In genomic region chr7:11807000-11807399, GRCh38 we compare ENCODE assay signal across 37 cellular contexts. TPM values are rescaled to one million over a fixed set of nuclear protein-coding genes. Genes with fewer than 3 reads are reported as not detected.
"Had no signal": no experiment of that assay in that cellular context is flagged by ENCODE, and none has a peak within 500 bp of the region (broad histone marks: within the 10 kb centered on the region; RNA-seq: fewer than 3 reads in every experiment).

No MANE protein-coding gene starts in this region.

- H3K36me3 ChIP-seq: adrenal gland, brain microvascular endothelial cell, breast epithelium had no signal

- DNase-seq: activated B cell treated with CpG ODN at 0.5 μM for 24 hours; activated CD4-positive, alpha-beta memory T cell treated with anti-CD3 and anti-CD28 coated beads for 36 hours; activated CD4-positive, alpha-beta T cell treated with anti-CD3 and anti-CD28 coated beads for 4 hours; activated CD4-positive, alpha-beta T cell treated with anti-CD3 and anti-CD28 coated beads, Interleukin-2, amount 10 ng/mL, durations not matched to agents 24 days and 14 days; activated CD4-positive, alpha-beta T cell treated with anti-CD3 and anti-CD28 coated beads, Interleukin-2, amount 50 U/mL, for 1 hour; activated CD4-positive, alpha-beta T cell treated with anti-CD3 and anti-CD28 coated beads, Interleukin-2, amount 50 U/mL, for 4 hours; activated CD4-positive, CD25-positive, alpha-beta regulatory T cell treated with anti-CD3 and anti-CD28 coated beads, Interleukin-2, amount 50 U/mL, for 72 hours; activated CD8-positive, alpha-beta memory T cell treated with anti-CD3 and anti-CD28 coated beads, Interleukin-2, amount 50 U/mL, for 4 hours; activated CD8-positive, alpha-beta T cell treated with anti-CD3 and anti-CD28 coated beads for 36 hours; activated effector memory CD4-positive, alpha-beta T cell treated with anti-CD3 and anti-CD28 coated beads, Interleukin-2, amount 50 U/mL, for 16 hours; activated gamma-delta T cell treated with Interleukin-2 at 50 U/mL for 16 hours; activated naive CD4-positive, alpha-beta T cell; activated naive CD4-positive, alpha-beta T cell treated with anti-CD3 and anti-CD28 coated beads for 36 hours; activated naive CD4-positive, alpha-beta T cell treated with anti-CD3 and anti-CD28 coated beads, Interleukin-2, amount 50 U/mL, for 16 hours; activated naive CD8-positive, alpha-beta T cell treated with anti-CD3 and anti-CD28 coated beads for 36 hours; activated T-cell treated with anti-CD3 and anti-CD28 coated beads for 4 hours; activated T-cell treated with anti-CD3 and anti-CD28 coated beads, Interleukin-2, amount 50 U/mL, for 1 hour; activated T-cell treated with anti-CD3 and anti-CD28 coated beads, Interleukin-2, amount 50 U/mL, for 4 hours; activated T-cell treated with anti-CD3 and anti-CD28 coated beads, Interleukin-2, amount 50 U/mL, for 72 hours; adrenal gland; amniotic stem cell; aorta; body of pancreas; brain microvascular endothelial cell; central memory CD4-positive, alpha-beta T cell; T-helper 17 cell; T-helper 9 cell had no signal

- H3K4me3 Mint-ChIP-seq: activated B cell treated with CpG ODN at 0.5 μM for 24 hours; activated CD4-positive, alpha-beta memory T cell treated with anti-CD3 and anti-CD28 coated beads for 36 hours; activated CD4-positive, alpha-beta T cell treated with anti-CD3 and anti-CD28 coated beads, Interleukin-2, amount 10 ng/mL, durations not matched to agents 24 days and 14 days; activated CD8-positive, alpha-beta T cell treated with anti-CD3 and anti-CD28 coated beads for 36 hours; activated naive CD4-positive, alpha-beta T cell treated with anti-CD3 and anti-CD28 coated beads for 36 hours; activated naive CD8-positive, alpha-beta T cell treated with anti-CD3 and anti-CD28 coated beads for 36 hours; activated T-cell treated with anti-CD3 and anti-CD28 coated beads, Interleukin-2, amount 50 U/mL, for 4 hours; activated T-cell treated with anti-CD3 and anti-CD28 coated beads, Interleukin-2, amount 50 U/mL, for 72 hours; activated T-helper 1 cell treated with anti-CD3 and anti-CD28 coated beads, Interleukin-12 subunit alpha, Interleukin-12 subunit beta, Interleukin-2, Interleukin-4 antibody, amounts not matched to agents 30 ng/mL and 10 ng/mL and 1 ng/mL, durations not matched to agents 14 hours and 24 hours and 36 hours; activated T-helper 17 cell treated with anti-CD3 and anti-CD28 coated beads, Interleukin-2, amount 50 U/mL, for 72 hours; T-helper 17 cell; T-helper 2 cell treated with Interferon-gamma antibody and Interleukin-4, amounts not matched to agents 5 μg/mL and 100 μg/mL, for 36 hours had no signal

- H3K27me3 ChIP-seq: adrenal gland, body of pancreas, brain microvascular endothelial cell, breast epithelium had no signal

- ATAC-seq: activated CD8-positive, alpha-beta T cell treated with anti-CD3 and anti-CD28 coated beads for 36 hours; activated naive CD4-positive, alpha-beta T cell treated with anti-CD3 and anti-CD28 coated beads, Interleukin-2, amount 50 U/mL, for 72 hours; activated T-cell treated with anti-CD3 and anti-CD28 coated beads, Interleukin-2, amount 50 U/mL, for 4 hours; activated T-cell treated with anti-CD3 and anti-CD28 coated beads, Interleukin-2, amount 50 U/mL, for 72 hours; activated T-helper 17 cell treated with anti-CD3 and anti-CD28 coated beads, Interleukin-2, amount 50 U/mL, for 72 hours; body of pancreas; T-helper 17 cell had no signal

- FAIRE-seq: astrocyte, colon, TTC549 had no signal

- H3K27ac ChIP-seq: adrenal gland, body of pancreas, brain microvascular endothelial cell, breast epithelium, VCaP had no signal

- H3K36me3 Mint-ChIP-seq: activated CD4-positive, alpha-beta memory T cell treated with anti-CD3 and anti-CD28 coated beads for 36 hours; activated naive CD4-positive, alpha-beta T cell treated with anti-CD3 and anti-CD28 coated beads, Interleukin-2, amount 50 U/mL, for 72 hours; activated naive CD8-positive, alpha-beta T cell treated with anti-CD3 and anti-CD28 coated beads for 36 hours had no signal

- H3K27me3 Mint-ChIP-seq: activated B cell treated with CpG ODN at 0.5 μM for 24 hours; activated CD4-positive, alpha-beta memory T cell treated with anti-CD3 and anti-CD28 coated beads for 36 hours; activated CD4-positive, alpha-beta T cell treated with anti-CD3 and anti-CD28 coated beads, Interleukin-2, amount 10 ng/mL, durations not matched to agents 24 days and 14 days; activated CD8-positive, alpha-beta T cell treated with anti-CD3 and anti-CD28 coated beads for 36 hours; activated naive CD8-positive, alpha-beta T cell treated with anti-CD3 and anti-CD28 coated beads for 36 hours; activated T-helper 17 cell treated with anti-CD3 and anti-CD28 coated beads, Interleukin-2, amount 50 U/mL, for 72 hours; T-helper 17 cell had no signal

- H3K4me3 ChIP-seq: adrenal gland, body of pancreas, breast epithelium had no signal

- H3K27ac Mint-ChIP-seq: activated B cell treated with CpG ODN at 0.5 μM for 24 hours; activated CD4-positive, alpha-beta memory T cell treated with anti-CD3 and anti-CD28 coated beads for 36 hours; activated CD4-positive, alpha-beta T cell treated with anti-CD3 and anti-CD28 coated beads, Interleukin-2, amount 10 ng/mL, durations not matched to agents 24 days and 14 days; activated CD8-positive, alpha-beta T cell treated with anti-CD3 and anti-CD28 coated beads for 36 hours; activated naive CD4-positive, alpha-beta T cell treated with anti-CD3 and anti-CD28 coated beads for 36 hours; activated naive CD4-positive, alpha-beta T cell treated with anti-CD3 and anti-CD28 coated beads, Interleukin-2, amount 50 U/mL, for 72 hours; activated naive CD8-positive, alpha-beta T cell treated with anti-CD3 and anti-CD28 coated beads for 36 hours; activated T-cell treated with anti-CD3 and anti-CD28 coated beads, Interleukin-2, amount 50 U/mL, for 72 hours; activated T-helper 1 cell treated with anti-CD3 and anti-CD28 coated beads, Interleukin-12 subunit alpha, Interleukin-12 subunit beta, Interleukin-2, Interleukin-4 antibody, amounts not matched to agents 30 ng/mL and 10 ng/mL and 1 ng/mL, durations not matched to agents 14 hours and 24 hours and 36 hours; activated T-helper 17 cell treated with anti-CD3 and anti-CD28 coated beads, Interleukin-2, amount 50 U/mL, for 72 hours; T-helper 17 cell; T-helper 2 cell treated with Interferon-gamma antibody and Interleukin-4, amounts not matched to agents 5 μg/mL and 100 μg/mL, for 36 hours had no signal

- H3K9me3 Mint-ChIP-seq: activated B cell treated with CpG ODN at 0.5 μM for 24 hours; activated CD4-positive, alpha-beta memory T cell treated with anti-CD3 and anti-CD28 coated beads for 36 hours; activated CD4-positive, alpha-beta T cell treated with anti-CD3 and anti-CD28 coated beads, Interleukin-2, amount 10 ng/mL, durations not matched to agents 24 days and 14 days; activated naive CD4-positive, alpha-beta T cell treated with anti-CD3 and anti-CD28 coated beads for 36 hours; activated naive CD4-positive, alpha-beta T cell treated with anti-CD3 and anti-CD28 coated beads, Interleukin-2, amount 50 U/mL, for 72 hours; activated naive CD8-positive, alpha-beta T cell treated with anti-CD3 and anti-CD28 coated beads for 36 hours; activated T-cell treated with anti-CD3 and anti-CD28 coated beads, Interleukin-2, amount 50 U/mL, for 4 hours; activated T-helper 1 cell treated with anti-CD3 and anti-CD28 coated beads, Interleukin-12 subunit alpha, Interleukin-12 subunit beta, Interleukin-2, Interleukin-4 antibody, amounts not matched to agents 30 ng/mL and 10 ng/mL and 1 ng/mL, durations not matched to agents 14 hours and 24 hours and 36 hours; activated T-helper 17 cell treated with anti-CD3 and anti-CD28 coated beads, Interleukin-2, amount 50 U/mL, for 72 hours; T-helper 2 cell treated with Interferon-gamma antibody and Interleukin-4, amounts not matched to agents 5 μg/mL and 100 μg/mL, for 36 hours had no signal

- H3K4me1 ChIP-seq: adrenal gland, body of pancreas, breast epithelium had no signal

- H3K9me3 ChIP-seq: adrenal gland, body of pancreas, breast epithelium had no signal

- H3K4me1 Mint-ChIP-seq: activated B cell treated with CpG ODN at 0.5 μM for 24 hours; activated CD4-positive, alpha-beta T cell treated with anti-CD3 and anti-CD28 coated beads, Interleukin-2, amount 10 ng/mL, durations not matched to agents 24 days and 14 days; activated naive CD8-positive, alpha-beta T cell treated with anti-CD3 and anti-CD28 coated beads for 36 hours; activated T-helper 17 cell treated with anti-CD3 and anti-CD28 coated beads, Interleukin-2, amount 50 U/mL, for 72 hours; T-helper 17 cell had no signal

RNA-seq across cellular contexts. Expression of gene THSD7A, which starts 25.0 kb away (rescaled TPM):
- total RNA-seq: activated B cell treated with CpG ODN at 0.5 μM for 24 hours; activated CD4-positive, alpha-beta memory T cell treated with anti-CD3 and anti-CD28 coated beads for 36 hours; activated CD4-positive, alpha-beta T cell treated with anti-CD3 and anti-CD28 coated beads, Interleukin-2, amount 10 ng/mL, durations not matched to agents 24 days and 14 days; activated CD8-positive, alpha-beta memory T cell treated with anti-CD3 and anti-CD28 coated beads for 36 hours; activated CD8-positive, alpha-beta T cell treated with anti-CD3 and anti-CD28 coated beads for 36 hours; activated naive CD4-positive, alpha-beta T cell treated with anti-CD3 and anti-CD28 coated beads for 36 hours; activated naive CD8-positive, alpha-beta T cell treated with anti-CD3 and anti-CD28 coated beads for 36 hours; activated T-cell treated with anti-CD3 and anti-CD28 coated beads, Interleukin-2, amount 50 U/mL, for 4 hours; activated T-cell treated with anti-CD3 and anti-CD28 coated beads, Interleukin-2, amount 50 U/mL, for 72 hours; activated T-helper 1 cell treated with anti-CD3 and anti-CD28 coated beads, Interleukin-12 subunit alpha, Interleukin-12 subunit beta, Interleukin-2, Interleukin-4 antibody, amounts not matched to agents 30 ng/mL and 10 ng/mL and 1 ng/mL, durations not matched to agents 14 hours and 24 hours and 36 hours had no signal
